ENCODE assay signal across 8 cellular contexts in the genomic region with DNA sequence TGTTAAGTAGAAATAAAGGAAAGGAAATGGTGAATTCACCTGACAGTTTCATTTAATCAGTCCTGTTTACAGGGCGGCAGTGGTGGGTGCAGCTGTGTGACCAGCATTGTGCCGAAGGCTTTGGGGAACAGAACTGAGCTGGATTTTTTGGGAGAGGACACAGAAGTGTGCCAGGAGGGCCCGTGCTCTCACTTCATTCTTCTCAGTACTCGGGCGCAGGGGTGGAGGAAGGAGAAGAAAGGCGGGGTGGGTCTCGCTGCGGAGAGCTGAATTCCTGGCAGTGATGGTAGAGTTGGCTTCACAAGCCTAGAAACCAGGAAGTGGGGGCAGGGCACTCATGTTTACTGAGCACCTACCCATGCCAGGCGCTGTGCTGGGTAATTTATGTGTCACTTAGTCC.
DNase-seq lines count a peak whose midpoint lies in the region; ATAC-seq and TF ChIP-seq lines count a peak whose summit lies in the region.

No MANE protein-coding gene starts in this region.

- TF ChIP-seq CTCF in dorsolateral prefrontal cortex (IDR thresholded peaks at IDR 0.05 in 54 of 56, conservative IDR thresholded peaks at IDR 0.05 in 2 of 56; ENCODE audit: low read depth in 1 of 56, partially characterized antibody in 56 of 56) (peak in 1 of 56 donors; percentile 10), natural killer cell (IDR thresholded peaks at IDR 0.05) (no peak)

- no peaks in the 10 kb centered on the region for H3K9me3 ChIP-seq in stomach smooth muscle (ENCODE audit: control insufficient read depth in 2 of 2, low read length in 2 of 2)

- H3K4me3 Mint-ChIP-seq in IgD-negative memory B cell (peak overlapping the region; percentile 82 to 99 (median 91)), natural killer cell (peak overlapping the region; percentile 92)

- H3K27ac ChIP-seq in dorsolateral prefrontal cortex (peak overlapping the region; percentile 14 to 93 (median 79)), stomach smooth muscle (ENCODE audit: low read length) (peak overlapping the region; percentile 37)

- no peaks in the 10 kb centered on the region for H3K27me3 Mint-ChIP-seq in IgD-negative memory B cell
- no peaks in the 10 kb centered on the region for H3K27me3 Mint-ChIP-seq in natural killer cell (ENCODE audit: low read depth in 2 of 2)

- H3K36me3 Mint-ChIP-seq in IgD-negative memory B cell (peaks cover 9% of the 10 kb centered on the region), natural killer cell (no peaks in the 10 kb centered on the region)

- H3K9me3 Mint-ChIP-seq in IgD-negative memory B cell (no peaks in the 10 kb centered on the region), natural killer cell (no peaks in the 10 kb centered on the region)

- H3K4me3 ChIP-seq in dorsolateral prefrontal cortex: peak overlapping the region in 7 of 59 donors; percentile 2 to 21 (median 6)
- H3K4me3 ChIP-seq in stomach smooth muscle (ENCODE audit: low read length in 2 of 2): no peak overlapping the region

- peak overlapping the region; percentile 84 to 97 (median 96) for H3K27ac Mint-ChIP-seq in IgD-negative memory B cell
- peak overlapping the region; percentile 93 to 97 for H3K27ac Mint-ChIP-seq in natural killer cell

- no peaks in the 10 kb centered on the region for H3K27me3 ChIP-seq in dorsolateral prefrontal cortex
- H3K27me3 ChIP-seq in stomach smooth muscle (ENCODE audit: control insufficient read depth in 1 of 2, insufficient read depth in 2 of 2, low read length in 2 of 2): no peaks in the 10 kb centered on the region

- H3K9ac ChIP-seq in stomach smooth muscle (ENCODE audit: low read length in 2 of 2): peak overlapping the region in 1 of 2 donors; percentile 29

- ATAC-seq in natural killer cell (peak; percentile 83 to 89 (median 85)), HG02852 (IDR thresholded peaks at IDR 0.05; ENCODE audit: unreplicated experiment) (no peak)

- DNase-seq in GDM1 (lab: John Stamatoyannopoulos, UW): peak; percentile 31
- peak; percentile 91 for DNase-seq in activated CD4-positive, alpha-beta T cell treated with anti-CD3 and anti-CD28 coated beads for 48 hours
- peak in 9 of 10 donors; percentile 40 to 68 (median 59) for DNase-seq in dorsolateral prefrontal cortex
- DNase-seq in natural killer cell: peak; percentile 62
- DNase-seq in hepatic stellate cell (ENCODE audit: low spot score): no peak

- peaks cover 23% of the 10 kb centered on the region for H3K4me1 ChIP-seq in stomach smooth muscle (ENCODE audit: control insufficient read depth, insufficient read depth, low read length)

- H3K4me1 Mint-ChIP-seq in IgD-negative memory B cell (peaks cover 60 to 69% (median 61%) of the 10 kb centered on the region in 3 donors), natural killer cell (peaks cover 55 to 57% of the 10 kb centered on the region in 2 donors)

- intact Hi-C loops in dorsolateral prefrontal cortex (cut with DNase I) (no loop called here), natural killer cell (cut with micrococcal nuclease) (loop anchor here (1.0 kb wide), 1 partner anchor 26 kb away; no protein-coding TSS in a partner anchor)

- H3K36me3 ChIP-seq in stomach smooth muscle (ENCODE audit: control insufficient read depth in 2 of 2, insufficient read depth in 2 of 2, low read length in 2 of 2): peaks cover 0 to 2% of the 10 kb centered on the region in 2 donors
